2 cellular contexts compared by ENCODE assay signal in genomic region chr10:71219236-71219917, GRCh38. TPM values are rescaled to one million over a fixed set of nuclear protein-coding genes. Genes with fewer than 3 reads are reported as not detected.
"Had no signal": no experiment of that assay in that cellular context is flagged by ENCODE, and none has a peak within 500 bp of the region (broad histone marks: within the 10 kb centered on the region; RNA-seq: fewer than 3 reads in every experiment).

No MANE protein-coding gene starts in this region.

RNA-seq across cellular contexts. Expression of gene UNC5B, which starts 7.0 kb away (rescaled TPM):
- total RNA-seq: T-helper 17 cell had no signal
- polyA plus RNA-seq: naive thymus-derived CD4-positive, alpha-beta T cell had no signal
